In genomic region chr3:8891774-8892173, GRCh38 we compare ENCODE assay signal across 16 cellular contexts.
DNase-seq lines count a peak whose midpoint lies in the region; ATAC-seq and TF ChIP-seq lines count a peak whose summit lies in the region.
"Had no signal": no experiment of that assay in that cellular context is flagged by ENCODE, and none has a peak within 500 bp of the region (broad histone marks: within the 10 kb centered on the region; RNA-seq: fewer than 3 reads in every experiment).

No MANE protein-coding gene starts in this region.

- TF ChIP-seq POLR2A in uterus (IDR thresholded peaks at IDR 0.05), result no peak

- H3K27me3 ChIP-seq in uterus, result no peaks in the 10 kb centered on the region

- H3K4me1 ChIP-seq in uterus, result no peaks in the 10 kb centered on the region
- H3K4me1 ChIP-seq: HAP-1 had no signal

- H3K4me3 ChIP-seq in fibroblast of the aortic adventitia (ENCODE audit: low read depth, low read length), result no peak overlapping the region
- H3K4me3 ChIP-seq in foreskin fibroblast (ENCODE audit: low read depth in 1 of 2, low read length in 2 of 2), result no peak overlapping the region
- no peak overlapping the region for H3K4me3 ChIP-seq in uterus
- H3K4me3 ChIP-seq: HAP-1, SK-N-MC had no signal

- H3K36me3 ChIP-seq in uterus, result no peaks in the 10 kb centered on the region

- no peaks in the 10 kb centered on the region for H3K9me3 ChIP-seq in uterus
- H3K9me3 ChIP-seq: HAP-1 had no signal

- H3K27ac ChIP-seq in uterus, result no peak overlapping the region
- H3K27ac ChIP-seq: C4-2B, SK-N-MC had no signal

- intact Hi-C loops in uterus (cut with DNase I; ENCODE audit: low total_unique reads), result no loop called here

- DNase-seq in EL, result peak; percentile 82
- DNase-seq in RPMI7951 (ENCODE audit: low read depth), result peak; percentile 14
- DNase-seq in fibroblast of the aortic adventitia (ENCODE audit: low read depth), result peak; percentile 49
- no peak for DNase-seq in foreskin fibroblast
- no peak for DNase-seq in uterus
- no peak for DNase-seq in T-helper 2 cell
- DNase-seq: DND-41, KBM-7, NCI-H1092, NCI-H146, NCI-H2227 treated with DMSO at 0.1 percent for 48 hours, NCI-H524 treated with DMSO at 0.1 percent for 48 hours had no signal

- ATAC-seq in HG03159 (IDR thresholded peaks at IDR 0.05; ENCODE audit: unreplicated experiment), result no peak

- TF ChIP-seq CTCF in fibroblast of the aortic adventitia (IDR thresholded peaks at IDR 0.05; ENCODE audit: insufficient read depth, low read length), result no peak
- TF ChIP-seq CTCF in foreskin fibroblast (IDR thresholded peaks at IDR 0.05; ENCODE audit: low read depth, low read length), result no peak
- no peak for TF ChIP-seq CTCF in uterus (IDR thresholded peaks at IDR 0.05)

Comparison
In these comparisons a context has a peak if more than half of its experiments do, and no peak if none do; other contexts are left out.
1. DNase-seq: peak in EL (single experiment), RPMI7951 (single experiment) and fibroblast of the aortic adventitia (single experiment); none in foreskin fibroblast (0 of 2), uterus (0 of 2) and T-helper 2 cell (0 of 5).